In the genomic region with DNA sequence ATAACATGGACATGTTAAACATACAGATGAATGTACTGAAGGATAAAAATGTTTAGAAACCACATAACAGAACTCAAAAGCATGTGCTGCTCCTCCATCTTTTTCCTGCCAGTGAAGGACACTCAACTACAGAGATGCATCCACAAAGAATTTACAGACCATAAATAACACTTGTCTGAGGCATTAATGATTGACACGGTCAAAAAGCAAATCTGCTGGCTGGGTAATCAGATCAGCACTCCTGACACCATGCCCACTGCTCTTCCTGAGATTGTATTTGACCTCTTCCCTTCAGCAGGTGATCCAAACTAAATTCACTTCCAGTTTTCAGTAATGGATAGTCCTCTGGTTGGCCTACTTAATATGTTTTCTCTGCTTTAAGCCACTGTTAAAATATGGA, we compare ENCODE assay signal across 15 cellular contexts. TPM values are rescaled to one million over a fixed set of nuclear protein-coding genes. Genes with fewer than 3 reads are reported as not detected.
DNase-seq lines count a peak whose midpoint lies in the region; ATAC-seq and TF ChIP-seq lines count a peak whose summit lies in the region.
"Had no signal": no experiment of that assay in that cellular context is flagged by ENCODE, and none has a peak within 500 bp of the region (broad histone marks: within the 10 kb centered on the region; RNA-seq: fewer than 3 reads in every experiment).

No MANE protein-coding gene starts in this region.

- TF ChIP-seq POLR2A in gastrocnemius medialis (IDR thresholded peaks at IDR 0.05), result no peak

- in situ Hi-C loops in gastrocnemius medialis (cut with MboI; ENCODE audit: low sequenced_read_pairs in 4 of 4), result loop anchor here in 3 of 4 donors (25.0 kb wide), 2 partner anchors 285 to 485 kb away; no protein-coding TSS in a partner anchor

- intact Hi-C loops in CD14-positive monocyte (cut with micrococcal nuclease), result loop anchor here (10.0 kb wide), 1 partner anchor 322 kb away; a partner anchor contains a TSS
- intact Hi-C loops in dendritic cell treated with granulocyte-macrophage colony-stimulating factor and Interleukin-4, amounts not matched to agents 40 ng/mL and 50 ng/mL, for 4 days (cut with micrococcal nuclease), result no loop called here
- intact Hi-C loops in gastrocnemius medialis (cut with DNase I; ENCODE audit: low total_unique reads), result no loop called here
- intact Hi-C loops in CD8-positive, alpha-beta T cell (cut with DNase I, micrococcal nuclease), result no loop called here

- no peak overlapping the region for H3K4me3 Mint-ChIP-seq in CD14-positive monocyte
- H3K4me3 Mint-ChIP-seq in dendritic cell treated with granulocyte-macrophage colony-stimulating factor and Interleukin-4, amounts not matched to agents 40 ng/mL and 50 ng/mL, for 4 days, result no peak overlapping the region
- H3K4me3 Mint-ChIP-seq in CD8-positive, alpha-beta T cell, result no peak overlapping the region
- H3K4me3 Mint-ChIP-seq: B cell; CD4-positive, CD25-positive, alpha-beta regulatory T cell; GM23338; HFFc6 had no signal

- H3K27ac Mint-ChIP-seq in CD14-positive monocyte, result peak overlapping the region in 6 of 7 donors; percentile 30 to 93 (median 45)
- peak overlapping the region; percentile 85 for H3K27ac Mint-ChIP-seq in dendritic cell treated with granulocyte-macrophage colony-stimulating factor and Interleukin-4, amounts not matched to agents 40 ng/mL and 50 ng/mL, for 4 days
- H3K27ac Mint-ChIP-seq in CD8-positive, alpha-beta T cell, result no peak overlapping the region
- H3K27ac Mint-ChIP-seq: B cell; CD4-positive, CD25-positive, alpha-beta regulatory T cell; GM23338; HFFc6 had no signal

- no peaks in the 10 kb centered on the region for H3K27me3 ChIP-seq in HL-60 (ENCODE audit: insufficient read depth, poor library complexity, severe bottlenecking)
- no peaks in the 10 kb centered on the region for H3K27me3 ChIP-seq in gastrocnemius medialis
- no peaks in the 10 kb centered on the region for H3K27me3 ChIP-seq in CD8-positive, alpha-beta T cell (ENCODE audit: insufficient read depth, low read length)
- H3K27me3 ChIP-seq: BLaER1 treated with 17β-estradiol and CSF1 and Interleukin-3, amounts not matched to agents 10 nM and 100 nM had no signal

- no peak for ATAC-seq in gastrocnemius medialis
- ATAC-seq in CD8-positive, alpha-beta T cell, result no peak
- no peak for ATAC-seq in GM21529 (IDR thresholded peaks at IDR 0.05; ENCODE audit: unreplicated experiment)
- ATAC-seq: GM23338 had no signal

- H3K4me1 ChIP-seq in gastrocnemius medialis, result peaks cover 22 to 25% of the 10 kb centered on the region in 2 donors
- H3K4me1 ChIP-seq in CD8-positive, alpha-beta T cell (ENCODE audit: insufficient read depth, low read length), result peaks cover under 1% of the 10 kb centered on the region
- H3K4me1 ChIP-seq: Caco-2 had no signal

- no peaks in the 10 kb centered on the region for H3K9me3 Mint-ChIP-seq in CD14-positive monocyte
- no peaks in the 10 kb centered on the region for H3K9me3 Mint-ChIP-seq in dendritic cell treated with granulocyte-macrophage colony-stimulating factor and Interleukin-4, amounts not matched to agents 40 ng/mL and 50 ng/mL, for 4 days
- no peaks in the 10 kb centered on the region for H3K9me3 Mint-ChIP-seq in CD8-positive, alpha-beta T cell
- H3K9me3 Mint-ChIP-seq: CD4-positive, CD25-positive, alpha-beta regulatory T cell; GM23338; HFFc6 had no signal

- H3K36me3 Mint-ChIP-seq in CD14-positive monocyte, result peaks cover 38 to 48% of the 10 kb centered on the region in 2 donors
- peaks cover 94% of the 10 kb centered on the region for H3K36me3 Mint-ChIP-seq in dendritic cell treated with granulocyte-macrophage colony-stimulating factor and Interleukin-4, amounts not matched to agents 40 ng/mL and 50 ng/mL, for 4 days (ENCODE audit: low read depth)
- H3K36me3 Mint-ChIP-seq in CD8-positive, alpha-beta T cell, result peaks cover 51% of the 10 kb centered on the region

- H3K36me3 ChIP-seq in gastrocnemius medialis, result peaks cover 0 to 22% of the 10 kb centered on the region in 2 donors
- H3K36me3 ChIP-seq in CD8-positive, alpha-beta T cell (ENCODE audit: insufficient read depth, low read length), result peaks cover 4% of the 10 kb centered on the region

- H3K27ac ChIP-seq in HL-60 (replicated peaks) (peak overlapping the region; percentile 78; the same call in 1 of the 2 replicates), gastrocnemius medialis (peak overlapping the region in 3 of 4 donors; percentile 1 to 20 (median 12))
- H3K27ac ChIP-seq in CD8-positive, alpha-beta T cell (ENCODE audit: low read depth, low read length), result no peak overlapping the region

- TF ChIP-seq CTCF in CD14-positive monocyte (IDR thresholded peaks at IDR 0.05) (no peak), HL-60 (IDR thresholded peaks at IDR 0.05; ENCODE audit: insufficient read depth, low read length) (no peak), gastrocnemius medialis (IDR thresholded peaks at IDR 0.05 in 4 of 5, conservative IDR thresholded peaks at IDR 0.05 in 1 of 5) (no peak)
- TF ChIP-seq CTCF in CD8-positive, alpha-beta T cell (IDR thresholded peaks at IDR 0.05), result no peak

- no peaks in the 10 kb centered on the region for H3K9me3 ChIP-seq in gastrocnemius medialis
- H3K9me3 ChIP-seq in CD8-positive, alpha-beta T cell (ENCODE audit: low read length), result no peaks in the 10 kb centered on the region
- H3K9me3 ChIP-seq: BLaER1 treated with 17β-estradiol and CSF1 and Interleukin-3, amounts not matched to agents 10 nM and 100 nM; Caco-2 had no signal

- DNase-seq in CD14-positive monocyte (ENCODE audit: low spot score) (no peak), HL-60 (ENCODE audit: low read depth in 1 of 2, low spot score in 1 of 2) (no peak), gastrocnemius medialis (no peak)
- no peak for DNase-seq in CD8-positive, alpha-beta T cell
- DNase-seq: Caco-2; CD4-positive, CD25-positive, alpha-beta regulatory T cell; HCEC 1CT; HFFc6 had no signal

- H3K4me3 ChIP-seq in HL-60 (replicated peaks; ENCODE audit: insufficient read depth, low read length) (no peak overlapping the region), gastrocnemius medialis (no peak overlapping the region)
- H3K4me3 ChIP-seq in CD8-positive, alpha-beta T cell (ENCODE audit: low read depth, low read length), result no peak overlapping the region
- H3K4me3 ChIP-seq: GM23338 had no signal

- CTCF ChIA-PET in CD8-positive, alpha-beta T cell (lab: Charles Lee), result interaction anchor here (1.1 kb wide), 1 partner anchor 9 kb away, joined by 3 read pairs; no protein-coding TSS in a partner anchor

- H3K4me1 Mint-ChIP-seq in CD14-positive monocyte, result peaks cover 68% of the 10 kb centered on the region
- peaks cover 91% of the 10 kb centered on the region for H3K4me1 Mint-ChIP-seq in dendritic cell treated with granulocyte-macrophage colony-stimulating factor and Interleukin-4, amounts not matched to agents 40 ng/mL and 50 ng/mL, for 4 days (ENCODE audit: low read depth)
- H3K4me1 Mint-ChIP-seq in CD8-positive, alpha-beta T cell (ENCODE audit: low read depth), result peaks cover 20% of the 10 kb centered on the region

- H3K27me3 Mint-ChIP-seq in CD14-positive monocyte (ENCODE audit: low read depth in 3 of 3), result peaks cover 0 to 2% (median 0%) of the 10 kb centered on the region in 3 donors
- no peaks in the 10 kb centered on the region for H3K27me3 Mint-ChIP-seq in dendritic cell treated with granulocyte-macrophage colony-stimulating factor and Interleukin-4, amounts not matched to agents 40 ng/mL and 50 ng/mL, for 4 days
- no peaks in the 10 kb centered on the region for H3K27me3 Mint-ChIP-seq in CD8-positive, alpha-beta T cell (ENCODE audit: low read depth)
- H3K27me3 Mint-ChIP-seq: B cell; CD4-positive, CD25-positive, alpha-beta regulatory T cell had no signal

- POLR2A ChIA-PET in CD8-positive, alpha-beta T cell (lab: Charles Lee), result interaction anchor here (0.6 kb wide), 1 partner anchor 100 kb away, joined by 5 read pairs; no protein-coding TSS in a partner anchor

RNA-seq across cellular contexts. Expression of a gene that starts 6.6 kb away (rescaled TPM):
- 100 to 1,000 TPM; 248 to 309 TPM for polyA plus RNA-seq in CD14-positive monocyte
- 10 to 100 TPM; 69.9 to 99.6 (median 80.7) TPM for total RNA-seq in gastrocnemius medialis
- 1 to 10 TPM; 9.3 to 9.8 TPM for total RNA-seq in CD8-positive, alpha-beta T cell

RNA-seq across cellular contexts. Expression of a gene that starts 28.6 kb away (rescaled TPM):
- 1 to 10 TPM; 1.6 to 1.8 TPM for polyA plus RNA-seq in CD14-positive monocyte
- under 1 TPM in 1 of 4 donors, not detected in 3; 0.33 TPM for total RNA-seq in gastrocnemius medialis
- total RNA-seq in CD8-positive, alpha-beta T cell, result 100 to 1,000 TPM; 327 to 331 TPM
- total RNA-seq: A172, Caco-2, HFFc6, HT-29 had no signal

Comparison
In these comparisons a context has a peak if more than half of its experiments do, and no peak if none do; other contexts are left out.
1. RNA of a gene that starts 6.6 kb away (total RNA-seq): 69.9 to 99.6 TPM in gastrocnemius medialis; 9.3 to 9.8 TPM in CD8-positive, alpha-beta T cell; every median in the first group is over 4 times any median in the second.
2. RNA of a gene that starts 28.6 kb away (total RNA-seq): 327 to 331 TPM in CD8-positive, alpha-beta T cell; 0.33 TPM in gastrocnemius medialis; every median in the first group is over 100 times any median in the second.
3. intact Hi-C loops: an anchor here in CD14-positive monocyte (10.0 kb wide); none called in dendritic cell treated with granulocyte-macrophage colony-stimulating factor and Interleukin-4, amounts not matched to agents 40 ng/mL and 50 ng/mL, for 4 days, gastrocnemius medialis and CD8-positive, alpha-beta T cell.